7 cellular contexts compared by ENCODE assay signal in genomic region chr11:102439063-102439363, GRCh38. TPM values are rescaled to one million over a fixed set of nuclear protein-coding genes. Genes with fewer than 3 reads are reported as not detected.
DNase-seq lines count a peak whose midpoint lies in the region; ATAC-seq and TF ChIP-seq lines count a peak whose summit lies in the region.
"Not testable (repeated sequence)": the region's sequence is repeated elsewhere in the genome, so short reads cannot be mapped to it uniquely, and the experiment has no call there.

No MANE protein-coding gene starts in this region.

- 45 to 66% methylated on average over 3 to 4 of the region's 4 CpGs for WGBS in endodermal cell (ENCODE audit: insufficient coverage in 1 of 2, insufficient read length in 1 of 2), 2 experiments

- H3K9me3 ChIP-seq in CD8-positive, alpha-beta T cell (ENCODE audit: low read length): not testable (repeated sequence)
- H3K9me3 ChIP-seq in endodermal cell (ENCODE audit: control insufficient read depth, low read length): peaks cover 42% of the 10 kb centered on the region

- peak overlapping the region; percentile 67 for H3K4me3 Mint-ChIP-seq in CD8-positive, alpha-beta T cell
- H3K4me3 Mint-ChIP-seq in T-helper 1 cell treated with Interleukin-12 subunit alpha and Interleukin-12 subunit beta and Interleukin-4 antibody, amounts not matched to agents 30 μg/mL and 1 μg/mL, for 36 hours: peak overlapping the region; percentile 36
- H3K4me3 Mint-ChIP-seq in activated CD4-positive, alpha-beta memory T cell treated with anti-CD3 and anti-CD28 coated beads for 36 hours: peak overlapping the region; percentile 28
- H3K4me3 Mint-ChIP-seq in activated T-cell treated with anti-CD3 and anti-CD28 coated beads, Interleukin-2, amount 50 U/mL, for 72 hours: peak overlapping the region; percentile 62 to 90
- peak overlapping the region; percentile 72 for H3K4me3 Mint-ChIP-seq in activated naive CD8-positive, alpha-beta T cell
- H3K4me3 Mint-ChIP-seq in endodermal cell: peak overlapping the region; percentile 17
- not testable (repeated sequence) for H3K4me3 Mint-ChIP-seq in progenitor cell of endocrine pancreas (ENCODE audit: low read depth)

- H3K4me1 Mint-ChIP-seq in CD8-positive, alpha-beta T cell (ENCODE audit: low read depth): peaks cover 90% of the 10 kb centered on the region
- H3K4me1 Mint-ChIP-seq in T-helper 1 cell treated with Interleukin-12 subunit alpha and Interleukin-12 subunit beta and Interleukin-4 antibody, amounts not matched to agents 30 μg/mL and 1 μg/mL, for 36 hours (ENCODE audit: low read depth): peaks cover 54% of the 10 kb centered on the region
- peaks cover 92% of the 10 kb centered on the region for H3K4me1 Mint-ChIP-seq in activated CD4-positive, alpha-beta memory T cell treated with anti-CD3 and anti-CD28 coated beads for 36 hours (ENCODE audit: low read depth)
- peaks cover 94% of the 10 kb centered on the region for H3K4me1 Mint-ChIP-seq in activated T-cell treated with anti-CD3 and anti-CD28 coated beads, Interleukin-2, amount 50 U/mL, for 72 hours (ENCODE audit: low read depth)
- H3K4me1 Mint-ChIP-seq in activated naive CD8-positive, alpha-beta T cell (ENCODE audit: low read depth): peaks cover 93% of the 10 kb centered on the region
- H3K4me1 Mint-ChIP-seq in endodermal cell (peaks cover 45% of the 10 kb centered on the region), progenitor cell of endocrine pancreas (ENCODE audit: low read depth) (peaks cover 37% of the 10 kb centered on the region)

- H3K36me3 ChIP-seq in CD8-positive, alpha-beta T cell (ENCODE audit: insufficient read depth, low read length): not testable (repeated sequence)
- peaks cover 43% of the 10 kb centered on the region for H3K36me3 ChIP-seq in endodermal cell (ENCODE audit: control insufficient read depth, insufficient read depth, low read length)

- peak overlapping the region; percentile 84 for H3K27ac Mint-ChIP-seq in CD8-positive, alpha-beta T cell
- H3K27ac Mint-ChIP-seq in T-helper 1 cell treated with Interleukin-12 subunit alpha and Interleukin-12 subunit beta and Interleukin-4 antibody, amounts not matched to agents 30 μg/mL and 1 μg/mL, for 36 hours: peak overlapping the region; percentile 12
- H3K27ac Mint-ChIP-seq in activated CD4-positive, alpha-beta memory T cell treated with anti-CD3 and anti-CD28 coated beads for 36 hours: peak overlapping the region; percentile 40
- H3K27ac Mint-ChIP-seq in activated T-cell treated with anti-CD3 and anti-CD28 coated beads, Interleukin-2, amount 50 U/mL, for 72 hours: peak overlapping the region; percentile 41
- peak overlapping the region; percentile 59 for H3K27ac Mint-ChIP-seq in activated naive CD8-positive, alpha-beta T cell
- peak overlapping the region; percentile 82 for H3K27ac Mint-ChIP-seq in endodermal cell
- H3K27ac Mint-ChIP-seq in progenitor cell of endocrine pancreas: peak overlapping the region; percentile 86

- not testable (repeated sequence) for H3K4me3 ChIP-seq in CD8-positive, alpha-beta T cell (ENCODE audit: low read depth, low read length); endodermal cell (ENCODE audit: low read length)

- not testable (repeated sequence) for H3K27ac ChIP-seq in CD8-positive, alpha-beta T cell (ENCODE audit: low read depth, low read length); endodermal cell (ENCODE audit: low read depth, low read length)

- CTCF ChIA-PET in CD8-positive, alpha-beta T cell (lab: Charles Lee): interaction anchor here (1.1 to 2.2 kb wide), 4 partner anchors 14 to 97 kb away, joined by 3 to 11 read pairs (median 4); no protein-coding TSS in a partner anchor
- CTCF ChIA-PET in activated CD4-positive, alpha-beta memory T cell treated with anti-CD3 and anti-CD28 coated beads for 36 hours (lab: Charles Lee): interaction anchor here (0.8 to 1.5 kb wide), 4 partner anchors 45 to 97 kb away, joined by 3 to 4 read pairs (median 3); no protein-coding TSS in a partner anchor

- intact Hi-C loops in CD8-positive, alpha-beta T cell (cut with DNase I, micrococcal nuclease): loop anchor here in 1 of 2 experiments (2.0 kb wide), 1 partner anchor 14 kb away; the partner anchor contains the start of gene TMEM123
- intact Hi-C loops in activated CD4-positive, alpha-beta memory T cell treated with anti-CD3 and anti-CD28 coated beads for 36 hours (cut with micrococcal nuclease): loop anchor here (1.0 kb wide), 1 partner anchor 9 kb away; no protein-coding TSS in a partner anchor

- not testable (repeated sequence) for H3K9ac ChIP-seq in endodermal cell (ENCODE audit: extremely low read depth, low read length, poor library complexity, severe bottlenecking)

- not testable (repeated sequence) for DNase-seq in CD8-positive, alpha-beta T cell; activated CD4-positive, alpha-beta memory T cell treated with anti-CD3 and anti-CD28 coated beads for 36 hours; activated T-cell treated with anti-CD3 and anti-CD28 coated beads, Interleukin-2, amount 50 U/mL, for 72 hours; endodermal cell; progenitor cell of endocrine pancreas (ENCODE audit: low spot score, unreplicated experiment)

- not testable (repeated sequence) for H3K27me3 Mint-ChIP-seq in CD8-positive, alpha-beta T cell (ENCODE audit: low read depth); T-helper 1 cell treated with Interleukin-12 subunit alpha and Interleukin-12 subunit beta and Interleukin-4 antibody, amounts not matched to agents 30 μg/mL and 1 μg/mL, for 36 hours (ENCODE audit: low read depth); activated CD4-positive, alpha-beta memory T cell treated with anti-CD3 and anti-CD28 coated beads for 36 hours; activated T-cell treated with anti-CD3 and anti-CD28 coated beads, Interleukin-2, amount 50 U/mL, for 72 hours (ENCODE audit: low read depth); activated naive CD8-positive, alpha-beta T cell; endodermal cell (ENCODE audit: insufficient read depth); progenitor cell of endocrine pancreas

- not testable (repeated sequence) for H3K9me3 Mint-ChIP-seq in CD8-positive, alpha-beta T cell; activated CD4-positive, alpha-beta memory T cell treated with anti-CD3 and anti-CD28 coated beads for 36 hours; activated T-cell treated with anti-CD3 and anti-CD28 coated beads, Interleukin-2, amount 50 U/mL, for 72 hours; activated naive CD8-positive, alpha-beta T cell (ENCODE audit: low read depth)
- peaks cover 13% of the 10 kb centered on the region for H3K9me3 Mint-ChIP-seq in T-helper 1 cell treated with Interleukin-12 subunit alpha and Interleukin-12 subunit beta and Interleukin-4 antibody, amounts not matched to agents 30 μg/mL and 1 μg/mL, for 36 hours
- H3K9me3 Mint-ChIP-seq in endodermal cell (peaks cover 39% of the 10 kb centered on the region), progenitor cell of endocrine pancreas (ENCODE audit: low read depth) (peaks cover 20% of the 10 kb centered on the region)

- POLR2A ChIA-PET in CD8-positive, alpha-beta T cell (lab: Charles Lee): interaction anchor here (1.5 to 2.1 kb wide), 3 partner anchors 12 to 25 kb away, joined by 3 to 7 read pairs (median 5); no protein-coding TSS in a partner anchor
- POLR2A ChIA-PET in activated CD4-positive, alpha-beta memory T cell treated with anti-CD3 and anti-CD28 coated beads for 36 hours (lab: Charles Lee): not testable (repeated sequence)

- peaks cover 34% of the 10 kb centered on the region for H3K4me1 ChIP-seq in CD8-positive, alpha-beta T cell (ENCODE audit: insufficient read depth, low read length)
- not testable (repeated sequence) for H3K4me1 ChIP-seq in endodermal cell (ENCODE audit: control insufficient read depth, insufficient read depth, low read length)

- ATAC-seq in CD8-positive, alpha-beta T cell; activated T-cell treated with anti-CD3 and anti-CD28 coated beads, Interleukin-2, amount 50 U/mL, for 72 hours (replicated peaks in 1 of 2): not testable (repeated sequence)

- not testable (repeated sequence) for TF ChIP-seq CTCF in CD8-positive, alpha-beta T cell (IDR thresholded peaks at IDR 0.05); endodermal cell (conservative IDR thresholded peaks at IDR 0.05); progenitor cell of endocrine pancreas (IDR thresholded peaks at IDR 0.05; ENCODE audit: unreplicated experiment)

- H3K27me3 ChIP-seq in CD8-positive, alpha-beta T cell (ENCODE audit: insufficient read depth, low read length); endodermal cell (ENCODE audit: control insufficient read depth, insufficient read depth, low read length, poor library complexity, severe bottlenecking): not testable (repeated sequence)

- H3K36me3 Mint-ChIP-seq in CD8-positive, alpha-beta T cell: peaks cover 64% of the 10 kb centered on the region
- H3K36me3 Mint-ChIP-seq in T-helper 1 cell treated with Interleukin-12 subunit alpha and Interleukin-12 subunit beta and Interleukin-4 antibody, amounts not matched to agents 30 μg/mL and 1 μg/mL, for 36 hours (ENCODE audit: low read depth): peaks cover 53% of the 10 kb centered on the region
- peaks cover 56% of the 10 kb centered on the region for H3K36me3 Mint-ChIP-seq in activated CD4-positive, alpha-beta memory T cell treated with anti-CD3 and anti-CD28 coated beads for 36 hours
- H3K36me3 Mint-ChIP-seq in activated T-cell treated with anti-CD3 and anti-CD28 coated beads, Interleukin-2, amount 50 U/mL, for 72 hours (ENCODE audit: insufficient read depth in 2 of 2): peaks cover 27 to 52% of the 10 kb centered on the region in 2 donors
- peaks cover 28% of the 10 kb centered on the region for H3K36me3 Mint-ChIP-seq in activated naive CD8-positive, alpha-beta T cell
- H3K36me3 Mint-ChIP-seq in endodermal cell (ENCODE audit: low read depth) (peaks cover 72% of the 10 kb centered on the region), progenitor cell of endocrine pancreas (ENCODE audit: insufficient read depth) (peaks cover 48% of the 10 kb centered on the region)

RNA-seq across cellular contexts. Expression of gene TMEM123, which starts 13.6 kb away (rescaled TPM):
- total RNA-seq in CD8-positive, alpha-beta T cell: 100 to 1,000 TPM; 320 to 330 TPM
- total RNA-seq in activated CD4-positive, alpha-beta memory T cell treated with anti-CD3 and anti-CD28 coated beads for 36 hours: 100 to 1,000 TPM; 175 to 180 TPM
- total RNA-seq in activated T-cell treated with anti-CD3 and anti-CD28 coated beads, Interleukin-2, amount 50 U/mL, for 72 hours: 100 to 1,000 TPM; 279 to 347 TPM
- total RNA-seq in endodermal cell (100 to 1,000 TPM; 216 to 256 TPM), progenitor cell of endocrine pancreas (243 and 248 TPM in 2 replicates)
- 193 TPM for polyA plus RNA-seq in endodermal cell (2013, experiment 1 of 2)
- 178 TPM for polyA plus RNA-seq in endodermal cell (2013, experiment 2 of 2)

Comparison
In these comparisons a context has a peak if more than half of its experiments do, and no peak if none do; other contexts are left out.
1. H3K27ac Mint-ChIP-seq: peak in every context shown above with its lines; median percentile 86 in progenitor cell of endocrine pancreas; 84 in CD8-positive, alpha-beta T cell; 82 in endodermal cell; 59 in activated naive CD8-positive, alpha-beta T cell; 41 in activated T-cell treated with anti-CD3 and anti-CD28 coated beads, Interleukin-2, amount 50 U/mL, for 72 hours; 40 in activated CD4-positive, alpha-beta memory T cell treated with anti-CD3 and anti-CD28 coated beads for 36 hours; 12 in T-helper 1 cell treated with Interleukin-12 subunit alpha and Interleukin-12 subunit beta and Interleukin-4 antibody, amounts not matched to agents 30 μg/mL and 1 μg/mL, for 36 hours.